ENCODE assay signal across 22 cellular contexts in the genomic region with DNA sequence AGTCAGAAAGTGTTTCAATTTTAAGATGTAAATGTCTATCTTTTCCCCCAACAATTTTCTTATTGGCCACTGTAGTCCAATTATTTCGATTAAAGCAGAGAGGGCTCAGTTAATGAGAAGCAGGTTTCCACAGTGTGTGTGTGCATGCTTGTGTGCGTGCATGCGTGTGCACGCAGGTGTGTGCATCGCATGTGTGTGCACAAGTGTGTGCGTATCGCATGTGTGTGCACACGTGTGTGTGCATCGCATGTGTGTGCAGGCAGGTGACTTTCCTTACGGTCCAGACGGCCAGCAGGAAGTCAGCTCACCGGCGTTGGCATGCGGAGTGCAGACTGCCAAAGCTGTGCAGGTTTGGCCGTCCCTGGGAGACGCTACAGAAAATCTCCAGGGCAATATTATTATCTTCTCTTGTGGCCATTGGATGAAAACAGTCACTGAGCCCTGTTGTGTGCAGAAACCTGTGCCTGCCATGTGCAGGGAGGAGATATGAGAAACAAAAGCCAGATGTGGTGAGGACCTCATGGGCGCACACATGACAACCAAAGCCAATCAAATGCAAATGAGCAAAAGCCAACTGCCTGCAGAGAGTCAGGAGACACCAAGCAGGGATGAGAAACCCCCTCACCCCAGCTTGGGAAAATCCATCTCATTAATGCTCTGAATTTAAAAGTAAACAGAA.
"Had no signal": no experiment of that assay in that cellular context is flagged by ENCODE, and none has a peak within 500 bp of the region (broad histone marks: within the 10 kb centered on the region; RNA-seq: fewer than 3 reads in every experiment).

No MANE protein-coding gene starts in this region.

- ATAC-seq: activated CD4-positive, CD25-positive, alpha-beta regulatory T cell treated with anti-CD3 and anti-CD28 coated beads, Interleukin-2, amount 50 U/mL, for 24 hours; left lung; lower lobe of right lung; right cardiac atrium; stimulated activated effector memory CD8-positive, alpha-beta T cell treated with anti-CD3 and anti-CD28 coated beads, Interleukin-12 subunit alpha, Interleukin-12 subunit beta, amount 100 ng/mL, for 72 hours had no signal

- H3K27ac ChIP-seq: left lung, lower lobe of right lung, tibial nerve, VCaP had no signal

- H3K36me3 ChIP-seq: left lung, lower lobe of right lung, tibial nerve had no signal

- H3K4me1 ChIP-seq: left lung, lower lobe of right lung, tibial nerve had no signal

- H3K27me3 ChIP-seq: left lung, tibial nerve had no signal

- DNase-seq: activated CD4-positive, alpha-beta memory T cell treated with anti-CD3 and anti-CD28 coated beads for 36 hours; activated CD4-positive, alpha-beta T cell treated with anti-CD3 and anti-CD28 coated beads, Interleukin-2, amount 10 ng/mL, durations not matched to agents 24 days and 14 days; activated CD8-positive, alpha-beta memory T cell treated with anti-CD3 and anti-CD28 coated beads, Interleukin-2, amount 50 U/mL, for 4 hours; activated gamma-delta T cell; activated naive CD4-positive, alpha-beta T cell treated with anti-CD3 and anti-CD28 coated beads, Interleukin-2, amount 50 U/mL, for 16 hours; activated T-cell treated with anti-CD3 and anti-CD28 coated beads, Interleukin-2, amount 50 U/mL, for 1 hour; amniotic stem cell; caudate nucleus; cortex of kidney; foreskin fibroblast; hypothalamus; left lung; lower lobe of right lung; occipital lobe; right cardiac atrium; stimulated activated CD4-positive, alpha-beta T cell treated with anti-CD3 and anti-CD28 coated beads, Interleukin-4, amount 100 ng/mL, for 24 hours; SW 1271; T-helper 9 cell had no signal

- H3K9me3 ChIP-seq: left lung, lower lobe of right lung, tibial nerve had no signal

- H3K4me3 ChIP-seq: left lung, lower lobe of right lung, tibial nerve had no signal
